In the genomic region with DNA sequence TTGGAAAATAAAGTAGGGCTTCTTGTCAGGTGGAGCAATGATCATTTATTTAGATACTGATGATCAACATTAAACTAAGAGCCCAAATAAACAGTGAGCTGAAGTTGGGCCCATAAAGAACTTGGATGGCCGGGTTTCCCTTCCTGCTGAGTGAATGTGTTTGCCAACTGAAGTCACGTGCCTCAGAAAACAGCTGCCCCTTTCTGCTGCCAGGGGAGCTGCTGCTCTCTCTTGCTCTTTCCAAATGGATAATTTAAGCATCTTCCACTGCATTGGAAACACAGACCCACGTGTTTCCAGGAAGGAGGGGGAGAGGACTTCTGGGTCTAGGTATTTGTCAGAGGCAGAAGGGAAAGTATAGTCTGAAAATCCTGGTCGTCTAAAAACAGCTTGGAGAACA, we compare ENCODE assay signal across 11 cellular contexts. TPM values are rescaled to one million over a fixed set of nuclear protein-coding genes. Genes with fewer than 3 reads are reported as not detected.
DNase-seq lines count a peak whose midpoint lies in the region; ATAC-seq, FAIRE-seq and TF ChIP-seq lines count a peak whose summit lies in the region.
"Had no signal": no experiment of that assay in that cellular context is flagged by ENCODE, and none has a peak within 500 bp of the region (broad histone marks: within the 10 kb centered on the region; RNA-seq: fewer than 3 reads in every experiment).

No MANE protein-coding gene starts in this region.

- 3 to 12% (median 5%) methylated on average over 4 of the region's 4 CpGs for WGBS in small intestine, 3 donors

- in situ Hi-C loops in SK-MEL-5 (cut with HindIII; ENCODE audit: low pct_unique_long_range_greater_than_20kb, low sequenced_read_pairs) = no loop called here

- H3K4me1 ChIP-seq in right atrium auricular region (peaks cover 0 to 23% of the 10 kb centered on the region in 2 donors), small intestine (ENCODE audit: control insufficient read depth in 2 of 2, insufficient read depth in 1 of 2, low read depth in 1 of 2, low read length in 1 of 2) (no peaks in the 10 kb centered on the region)

- no peak for ATAC-seq in HG02571 (IDR thresholded peaks at IDR 0.05; ENCODE audit: unreplicated experiment)
- ATAC-seq in HG03342 (IDR thresholded peaks at IDR 0.05; ENCODE audit: unreplicated experiment) = no peak

- H3K27me3 ChIP-seq in right atrium auricular region (no peaks in the 10 kb centered on the region), small intestine (ENCODE audit: control insufficient read depth in 2 of 2, insufficient read depth in 2 of 2, low read length in 2 of 2) (no peaks in the 10 kb centered on the region)

- H3K4me3 ChIP-seq in right atrium auricular region = no peak overlapping the region
- no peak overlapping the region for H3K4me3 ChIP-seq in small intestine (ENCODE audit: low read depth in 1 of 2, low read length in 2 of 2)

- DNase-seq in NCI-H1092 (lab: John Stamatoyannopoulos, UW) (peak; percentile 62), SK-MEL-5 (ENCODE audit: low read depth, low spot score) (peak; percentile 40), right atrium auricular region (ENCODE audit: low spot score) (no peak), small intestine (peak; percentile 29), D721Med (ENCODE audit: insufficient read length, low spot score) (no peak)
- DNase-seq in NK-92 treated with Interleukin-12 subunit alpha and Interleukin-12 subunit beta, amount 100 ng/mL, for 24 hours (lab: John Stamatoyannopoulos, UW) = no peak
- DNase-seq: T-helper 9 cell had no signal

- TF ChIP-seq CTCF in right atrium auricular region (IDR thresholded peaks at IDR 0.05) = no peak
- TF ChIP-seq CTCF in D721Med (IDR thresholded peaks at IDR 0.05; ENCODE audit: insufficient read depth, missing control alignments) = no peak

- peak overlapping the region; percentile 42 to 69 for H3K27ac ChIP-seq in right atrium auricular region
- H3K27ac ChIP-seq in small intestine (ENCODE audit: low read depth in 1 of 2, low read length in 1 of 2) = no peak overlapping the region
- H3K27ac ChIP-seq: KMS-11 had no signal

- no peaks in the 10 kb centered on the region for H3K36me3 ChIP-seq in right atrium auricular region
- no peaks in the 10 kb centered on the region for H3K36me3 ChIP-seq in small intestine (ENCODE audit: control insufficient read depth in 2 of 2, insufficient read depth in 2 of 2, low read length in 2 of 2)

- H3K9me3 ChIP-seq in right atrium auricular region (no peaks in the 10 kb centered on the region), small intestine (ENCODE audit: control insufficient read depth, low read depth) (no peaks in the 10 kb centered on the region)

- FAIRE-seq in small intestine (lab: Jason Lieb, UNC) = no peak
- no peak for FAIRE-seq in D721Med (lab: Jason Lieb, UNC)
- FAIRE-seq: H54 had no signal

RNA-seq across cellular contexts. Expression of gene NCKAP5, which starts 22.9 kb away (rescaled TPM):
- 8.5 and 14.2 TPM in 2 replicates for total RNA-seq in SK-MEL-5 (2014; rRNA removed; shearing (Covaris generic))
- polyA plus RNA-seq in SK-MEL-5 (2015; cell fraction: cytosol; rRNA removed) = 3.5 and 5.7 TPM in 2 replicates
- polyA plus RNA-seq in SK-MEL-5 (2015; cell fraction: nucleus; rRNA removed) = 4.1 and 10.9 TPM in 2 replicates
- 1 to 10 TPM; 3.6 to 5.4 TPM for total RNA-seq in right atrium auricular region
- polyA plus RNA-seq in small intestine = 1 to 10 TPM in 2 of 3 donors, under 1 TPM in 1; 0.52 to 7.8 (median 7.0) TPM

Comparison
In these comparisons a context has a peak if more than half of its experiments do, and no peak if none do; other contexts are left out.
1. DNase-seq: peak in NCI-H1092 (single experiment), SK-MEL-5 (single experiment) and small intestine (single experiment); none in right atrium auricular region (single experiment), D721Med (single experiment) and NK-92 treated with Interleukin-12 subunit alpha and Interleukin-12 subunit beta, amount 100 ng/mL, for 24 hours (single experiment).
2. H3K27ac ChIP-seq: peak in right atrium auricular region (2 of 2); none in small intestine (0 of 2).